ENCODE assay signal across 1 cellular context in genomic region chrX:129693343-129693742, GRCh38.
A peak's percentile ranks its signal among the peaks of the same experiment; 100 is the strongest.
TF ChIP-seq lines count a peak whose summit lies in the region.

No MANE protein-coding gene starts in this region.

TF ChIP-seq in K562, 482 proteins besides CTCF, POLR2A, EP300 and RAD21:
- TF ChIP-seq ETS1 (conservative IDR thresholded peaks at IDR 0.05; ENCODE audit: control insufficient read depth, low read depth, low read length) (no peak), CEBPB (tag; IDR thresholded peaks at IDR 0.05) (0 out of 2 replicates have a peak, but pooled peaks have one; percentile 8)
